8 cellular contexts compared by ENCODE assay signal in genomic region chr11:128157423-128158298, GRCh38.
A peak's percentile ranks its signal among the peaks of the same experiment; 100 is the strongest.
DNase-seq lines count a peak whose midpoint lies in the region; ATAC-seq and FAIRE-seq lines count a peak whose summit lies in the region.

No MANE protein-coding gene starts in this region.

- H3K36me3 Mint-ChIP-seq in stimulated activated naive CD8-positive, alpha-beta T cell treated with anti-CD3 and anti-CD28 coated beads, Interleukin-15, Interleukin-2, amounts not matched to agents 100 ng/mL and 50 ng/mL, for 24 hours (ENCODE audit: low read depth), result no peaks in the 10 kb centered on the region

- DNase-seq in COR-L47 (lab: John Stamatoyannopoulos, UW) (peak; percentile 78), NCI-H748 (lab: John Stamatoyannopoulos, UW; ENCODE audit: unreplicated experiment) (peak; percentile 70), mucosa of gallbladder (ENCODE audit: low spot score) (peak; percentile 54)
- DNase-seq in activated CD4-positive, alpha-beta T cell treated with anti-CD3 and anti-CD28 coated beads, Interleukin-2, amount 50 U/mL, for 48 hours, result peak; percentile 47 to 67

- ATAC-seq in GM19438 (IDR thresholded peaks at IDR 0.05; ENCODE audit: low read depth, unreplicated experiment) (peak; percentile 89), HG03520 (IDR thresholded peaks at IDR 0.05; ENCODE audit: unreplicated experiment) (peak; percentile 96)

- peaks cover 21% of the 10 kb centered on the region for H3K4me1 Mint-ChIP-seq in stimulated activated naive CD8-positive, alpha-beta T cell treated with anti-CD3 and anti-CD28 coated beads, Interleukin-15, Interleukin-2, amounts not matched to agents 100 ng/mL and 50 ng/mL, for 24 hours (ENCODE audit: low read depth)

- no peaks in the 10 kb centered on the region for H3K9me3 Mint-ChIP-seq in stimulated activated naive CD8-positive, alpha-beta T cell treated with anti-CD3 and anti-CD28 coated beads, Interleukin-15, Interleukin-2, amounts not matched to agents 100 ng/mL and 50 ng/mL, for 24 hours

- peak overlapping the region; percentile 87 for H3K27ac Mint-ChIP-seq in stimulated activated naive CD8-positive, alpha-beta T cell treated with anti-CD3 and anti-CD28 coated beads, Interleukin-15, Interleukin-2, amounts not matched to agents 100 ng/mL and 50 ng/mL, for 24 hours

- H3K4me3 Mint-ChIP-seq in stimulated activated naive CD8-positive, alpha-beta T cell treated with anti-CD3 and anti-CD28 coated beads, Interleukin-15, Interleukin-2, amounts not matched to agents 100 ng/mL and 50 ng/mL, for 24 hours, result peak overlapping the region; percentile 70

- H3K27me3 Mint-ChIP-seq in stimulated activated naive CD8-positive, alpha-beta T cell treated with anti-CD3 and anti-CD28 coated beads, Interleukin-15, Interleukin-2, amounts not matched to agents 100 ng/mL and 50 ng/mL, for 24 hours, result no peaks in the 10 kb centered on the region

- FAIRE-seq in endometrium (lab: Jason Lieb, UNC), result peak; percentile 90

Comparison
In these comparisons a context has a peak if more than half of its experiments do, and no peak if none do; other contexts are left out.
1. Peak in every context shown above with its lines: DNase-seq and ATAC-seq.